Comparison of ENCODE assay signal across 9 cellular contexts in the genomic region with DNA sequence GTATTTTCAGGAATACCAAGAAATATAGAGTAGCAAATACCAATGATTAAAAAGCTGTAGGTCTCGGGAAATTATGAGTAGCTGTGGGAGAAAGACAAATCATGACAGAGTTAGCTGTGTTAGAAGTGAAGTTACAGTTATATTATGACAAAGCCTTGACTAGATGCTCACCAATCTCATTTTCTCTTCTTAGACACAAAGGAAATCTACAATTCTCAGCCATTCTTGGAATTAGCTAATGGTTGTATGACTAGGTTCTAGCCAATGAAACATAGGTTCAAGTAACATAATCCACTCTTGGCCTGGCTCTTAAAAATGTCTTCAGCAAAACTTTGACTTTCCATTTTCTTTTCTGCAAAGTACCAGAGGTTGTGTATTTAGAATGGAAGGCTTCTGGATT.
"Had no signal": no experiment of that assay in that cellular context is flagged by ENCODE, and none has a peak within 500 bp of the region (broad histone marks: within the 10 kb centered on the region; RNA-seq: fewer than 3 reads in every experiment).

No MANE protein-coding gene starts in this region.

- H3K4me3 ChIP-seq: GM23248, GM23338, HAP-1 had no signal

- H3K9ac ChIP-seq: GM23248 had no signal

- H3K9me3 ChIP-seq: HAP-1 had no signal

- ATAC-seq: GM23338, HCT116 had no signal

- DNase-seq: GM23248, GOT3, H7, H9, HCEC 1CT, HFFc6 had no signal

- H3K4me1 Mint-ChIP-seq: GM23338, H9 had no signal

- H3K9me3 Mint-ChIP-seq: GM23338, H9 had no signal

- H3K27ac Mint-ChIP-seq: GM23338, H9, HFFc6 had no signal

- H3K36me3 ChIP-seq: HAP-1 had no signal

- H3K4me3 Mint-ChIP-seq: GM23338, H9, HFFc6 had no signal

- H3K4me1 ChIP-seq: HAP-1 had no signal

- H3K27ac ChIP-seq: GM23248 had no signal
